14 cellular contexts compared by ENCODE assay signal in the genomic region with DNA sequence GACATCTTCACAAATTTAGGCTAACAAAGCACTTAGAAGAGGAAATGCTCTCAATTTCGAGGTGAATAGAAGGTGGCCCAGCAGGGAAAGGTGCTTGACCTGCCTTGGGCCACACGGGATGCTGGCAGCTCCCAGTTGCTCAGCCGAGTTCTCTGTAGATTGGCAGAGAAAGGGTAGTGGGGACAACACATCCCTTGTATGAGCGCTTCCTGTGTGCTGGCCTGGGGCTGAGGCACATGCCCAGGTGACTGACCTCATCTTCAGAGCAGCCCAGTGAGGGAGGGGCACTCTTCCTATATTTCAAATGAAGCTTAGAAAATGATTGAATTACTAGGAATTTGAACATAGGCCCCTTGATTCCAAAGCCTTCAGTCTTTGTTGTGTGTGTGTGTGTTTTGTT. TPM values are rescaled to one million over a fixed set of nuclear protein-coding genes. Genes with fewer than 3 reads are reported as not detected.
A peak's percentile ranks its signal among the peaks of the same experiment; 100 is the strongest.
DNase-seq lines count a peak whose midpoint lies in the region; ATAC-seq and TF ChIP-seq lines count a peak whose summit lies in the region.
"Had no signal": no experiment of that assay in that cellular context is flagged by ENCODE, and none has a peak within 500 bp of the region (broad histone marks: within the 10 kb centered on the region; RNA-seq: fewer than 3 reads in every experiment).

No MANE protein-coding gene starts in this region.

- H3K36me3 ChIP-seq in breast epithelium (no peaks in the 10 kb centered on the region), psoas muscle (ENCODE audit: insufficient read depth in 1 of 2, low read depth in 1 of 2) (peaks cover 23 to 67% of the 10 kb centered on the region in 2 donors)

- intact Hi-C loops in MCF 10A (cut with micrococcal nuclease), result no loop called here
- intact Hi-C loops in breast epithelium (cut with DNase I; ENCODE audit: low total_unique reads), result no loop called here
- intact Hi-C loops in psoas muscle (cut with DNase I), result no loop called here

- no peaks in the 10 kb centered on the region for H3K9me3 ChIP-seq in breast epithelium
- no peaks in the 10 kb centered on the region for H3K9me3 ChIP-seq in psoas muscle
- H3K9me3 ChIP-seq: Caco-2 had no signal

- H3K36me3 Mint-ChIP-seq in MCF 10A (ENCODE audit: insufficient read depth, unreplicated experiment) (peaks cover 61% of the 10 kb centered on the region), HFFc6 (ENCODE audit: low read depth) (peaks cover 44% of the 10 kb centered on the region)
- peaks cover 20% of the 10 kb centered on the region for H3K36me3 Mint-ChIP-seq in central memory CD8-positive, alpha-beta T cell (ENCODE audit: insufficient read depth)

- POLR2A ChIA-PET in MCF 10A (lab: Yijun Ruan, JAX), result interaction anchor here (1.1 to 22.3 kb wide), 3 partner anchors 10 to 188 kb away, joined by 6 to 752 read pairs (median 53); partner anchors contain the start of gene BAG3
- POLR2A ChIA-PET in HEK293T (lab: Yijun Ruan, JAX), result no interaction called here

- TF ChIP-seq CTCF in MCF 10A (IDR thresholded peaks at IDR 0.05; ENCODE audit: unreplicated experiment), result no peak
- TF ChIP-seq CTCF in breast epithelium (IDR thresholded peaks at IDR 0.05), result no peak
- TF ChIP-seq CTCF in HFFc6 (IDR thresholded peaks at IDR 0.05), result no peak
- TF ChIP-seq CTCF in psoas muscle (IDR thresholded peaks at IDR 0.05), result no peak

- H3K27ac Mint-ChIP-seq in MCF 10A (ENCODE audit: low read depth, unreplicated experiment) (peak overlapping the region; percentile 19), HFFc6 (peak overlapping the region; percentile 42; the same call in 1 of the 2 replicates)
- peak overlapping the region; percentile 38 for H3K27ac Mint-ChIP-seq in central memory CD8-positive, alpha-beta T cell (ENCODE audit: low read depth)
- H3K27ac Mint-ChIP-seq: CD4-positive, alpha-beta T cell had no signal

- ATAC-seq in central memory CD8-positive, alpha-beta T cell (replicated peaks; ENCODE audit: extremely low read depth, poor library complexity, severe bottlenecking), result no peak
- no peak for ATAC-seq in psoas muscle

- CTCF ChIA-PET in MCF 10A (lab: Yijun Ruan, JAX) (interaction anchor here (0.8 to 1.6 kb wide), 4 partner anchors 10 to 79 kb away, joined by 3 to 9 read pairs (median 4); no protein-coding TSS in a partner anchor), HEK293T (lab: Yijun Ruan, JAX) (no interaction called here)

- DNase-seq in MCF 10A (ENCODE audit: unreplicated experiment) (no peak), breast epithelium (ENCODE audit: low spot score in 2 of 2) (no peak), HFFc6 (no peak), psoas muscle (no peak), HEK293T (ENCODE audit: extremely low spot score) (no peak), putamen (ENCODE audit: low spot score) (no peak)
- DNase-seq in central memory CD8-positive, alpha-beta T cell (ENCODE audit: low spot score in 2 of 2), result no peak
- DNase-seq: Caco-2; CD4-positive, alpha-beta T cell; H7; NCI-H1417 treated with DMSO at 0.1 percent for 48 hours; NCI-H1930; NCI-H524 treated with DMSO at 0.1 percent for 48 hours; SHP77 had no signal

- H3K27ac ChIP-seq in breast epithelium, result peak overlapping the region in 1 of 2 donors; percentile 5
- H3K27ac ChIP-seq in psoas muscle, result peak overlapping the region; percentile 99

- H3K9me3 Mint-ChIP-seq in MCF 10A (ENCODE audit: unreplicated experiment) (no peaks in the 10 kb centered on the region), HFFc6 (no peaks in the 10 kb centered on the region)
- H3K9me3 Mint-ChIP-seq in central memory CD8-positive, alpha-beta T cell, result no peaks in the 10 kb centered on the region
- H3K9me3 Mint-ChIP-seq: CD4-positive, alpha-beta T cell had no signal

- no TSS peak for BruUV-seq in MCF 10A (replicated peaks; lab: Mats Ljungman, UMichigan)

- H3K4me3 ChIP-seq in breast epithelium (no peak overlapping the region), psoas muscle (peak overlapping the region; percentile 20)

- no peaks in the 10 kb centered on the region for H3K27me3 Mint-ChIP-seq in MCF 10A (ENCODE audit: insufficient read depth, unreplicated experiment)
- no peaks in the 10 kb centered on the region; the same call in none of the 2 replicates for H3K27me3 Mint-ChIP-seq in HFFc6 (ENCODE audit: insufficient read depth)
- H3K27me3 Mint-ChIP-seq in central memory CD8-positive, alpha-beta T cell, result no peaks in the 10 kb centered on the region
- H3K27me3 Mint-ChIP-seq: CD4-positive, alpha-beta T cell had no signal

- H3K4me1 ChIP-seq in breast epithelium, result peaks cover 4 to 22% of the 10 kb centered on the region in 2 donors
- H3K4me1 ChIP-seq in psoas muscle, result peaks cover 78% of the 10 kb centered on the region

- H3K4me3 Mint-ChIP-seq in MCF 10A (ENCODE audit: unreplicated experiment) (no peak overlapping the region), HFFc6 (no peak overlapping the region)
- H3K4me3 Mint-ChIP-seq in central memory CD8-positive, alpha-beta T cell, result no peak overlapping the region
- H3K4me3 Mint-ChIP-seq: CD4-positive, alpha-beta T cell had no signal

- H3K27me3 ChIP-seq in breast epithelium (no peaks in the 10 kb centered on the region), psoas muscle (ENCODE audit: insufficient read depth in 3 of 3, low read length in 2 of 3) (no peaks in the 10 kb centered on the region)

- WGBS in psoas muscle, 3 donors, result 59 to 61% (median 60%) methylated on average over 4 of the region's 4 CpGs

- H3K4me1 Mint-ChIP-seq in MCF 10A (ENCODE audit: insufficient read depth, unreplicated experiment) (peaks cover 33% of the 10 kb centered on the region), HFFc6 (ENCODE audit: low read depth) (peaks cover 84% of the 10 kb centered on the region)
- H3K4me1 Mint-ChIP-seq in central memory CD8-positive, alpha-beta T cell, result peaks cover 8% of the 10 kb centered on the region

- no peak for TF ChIP-seq POLR2A in breast epithelium (IDR thresholded peaks at IDR 0.05)

TF ChIP-seq in HEK293T, 16 proteins besides CTCF, POLR2A, EP300 and RAD21:
- TF ChIP-seq FOXA1 (IDR thresholded peaks at IDR 0.05) (no peak), LEF1 (IDR thresholded peaks at IDR 0.05; ENCODE audit: borderline replicate concordance) (no peak), FOXM1 (IDR thresholded peaks at IDR 0.05; ENCODE audit: borderline replicate concordance) (no peak), L3MBTL2 (conservative IDR thresholded peaks at IDR 0.05) (no peak), SUZ12 (IDR thresholded peaks at IDR 0.05) (no peak), PKNOX1 (IDR thresholded peaks at IDR 0.05) (no peak), ARNT (IDR thresholded peaks at IDR 0.05) (no peak)

RNA-seq across cellular contexts. Expression of gene BAG3, which starts 20.2 kb away (rescaled TPM):
- total RNA-seq in MCF 10A (2022) (53.7 and 55.2 TPM in 2 replicates), breast epithelium (10 to 100 TPM; 17.1 to 29.9 (median 23.9) TPM), psoas muscle (100 to 1,000 TPM; 354 to 855 (median 486) TPM)
- total RNA-seq in HFFc6 (2021; fragmentation: NEBNext Ultra II Directional; extraction: Animal tissue kit (Norgen Biotek cat#: 25700)), result 100 to 1,000 TPM in 4 of 6 experiments, 10 to 100 TPM in 2; 97.2 to 108 (median 101) TPM
- polyA plus RNA-seq in psoas muscle, result 100 to 1,000 TPM; 283 to 571 (median 364) TPM

RNA-seq across cellular contexts. Expression of gene INPP5F, which starts 54.5 kb away (rescaled TPM):
- 10.3 and 14.9 TPM in 2 replicates for total RNA-seq in MCF 10A (2022)
- total RNA-seq in breast epithelium, result 10 to 100 TPM; 13.1 to 15.1 (median 14.6) TPM
- 10 to 100 TPM in 5 of 6 experiments, 1 to 10 TPM in 1; 8.7 to 12.8 (median 12.5) TPM for total RNA-seq in HFFc6 (2021; fragmentation: NEBNext Ultra II Directional; extraction: Animal tissue kit (Norgen Biotek cat#: 25700))
- 10 to 100 TPM in 3 of 4 donors, 1 to 10 TPM in 1; 8.0 to 12.3 (median 10.7) TPM for total RNA-seq in psoas muscle
- polyA plus RNA-seq in psoas muscle, result 10 to 100 TPM in 1 of 3 donors, 1 to 10 TPM in 2; 6.0 to 10.0 (median 8.0) TPM
